Comparison of ENCODE assay signal across 26 cellular contexts in the genomic region with DNA sequence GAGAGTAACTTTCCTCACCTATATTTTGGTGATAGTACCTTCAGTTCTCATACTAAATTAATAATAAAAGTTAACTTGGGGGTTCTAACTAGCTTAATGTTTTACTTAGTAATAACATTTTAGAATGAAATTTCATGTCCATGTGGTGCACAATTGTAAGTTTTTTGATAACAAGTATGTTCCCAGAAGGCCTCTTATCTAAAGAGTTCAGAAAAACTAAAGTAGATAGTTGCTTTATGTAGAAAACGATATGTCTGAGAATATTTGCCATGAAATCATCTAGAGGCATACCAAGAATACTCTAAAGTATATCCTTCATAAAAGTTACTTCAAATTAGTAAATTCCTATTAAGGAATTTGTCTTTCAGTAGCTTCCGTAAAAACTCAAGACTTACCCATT. TPM values are rescaled to one million over a fixed set of nuclear protein-coding genes. Genes with fewer than 3 reads are reported as not detected.
"Had no signal": no experiment of that assay in that cellular context is flagged by ENCODE, and none has a peak within 500 bp of the region (broad histone marks: within the 10 kb centered on the region; RNA-seq: fewer than 3 reads in every experiment).

No MANE protein-coding gene starts in this region.

- ATAC-seq: activated CD8-positive, alpha-beta T cell treated with anti-CD3 and anti-CD28 coated beads, Interleukin-2, amount 10 ng/mL, durations not matched to agents 7 days and 5 days; PC-3; T-cell; WTC11 had no signal

- H3K9me3 Mint-ChIP-seq: activated naive CD4-positive, alpha-beta T cell treated with anti-CD3 and anti-CD28 coated beads, Interleukin-2, amount 50 U/mL, for 24 hours; activated T-cell treated with anti-CD3 and anti-CD28 coated beads, Interleukin-2, amount 50 U/mL, for 24 hours; activated T-helper 1 cell treated with anti-CD3 and anti-CD28 coated beads, Interleukin-12 subunit alpha, Interleukin-12 subunit beta, Interleukin-2, Interleukin-4 antibody, amounts not matched to agents 30 ng/mL and 10 ng/mL and 1 ng/mL, durations not matched to agents 14 hours and 24 hours and 36 hours; T-cell; WTC11 had no signal

- H3K4me1 Mint-ChIP-seq: activated CD8-positive, alpha-beta memory T cell treated with anti-CD3 and anti-CD28 coated beads, Interleukin-2, amount 10 ng/mL, durations not matched to agents 7 days and 5 days had no signal

- H3K27me3 Mint-ChIP-seq: activated CD8-positive, alpha-beta memory T cell treated with anti-CD3 and anti-CD28 coated beads, Interleukin-2, amount 10 ng/mL, durations not matched to agents 7 days and 5 days; activated naive CD4-positive, alpha-beta T cell treated with anti-CD3 and anti-CD28 coated beads, Interleukin-2, amount 50 U/mL, for 24 hours; activated T-cell treated with anti-CD3 and anti-CD28 coated beads, Interleukin-2, amount 50 U/mL, for 24 hours; T-cell had no signal

- FAIRE-seq: bronchial epithelial cell, RCC 7860 had no signal

- H3K27ac Mint-ChIP-seq: activated CD8-positive, alpha-beta memory T cell treated with anti-CD3 and anti-CD28 coated beads, Interleukin-2, amount 10 ng/mL, durations not matched to agents 7 days and 5 days; activated CD8-positive, alpha-beta T cell treated with anti-CD3 and anti-CD28 coated beads, Interleukin-2, amount 10 ng/mL, durations not matched to agents 7 days and 5 days; activated naive CD4-positive, alpha-beta T cell treated with anti-CD3 and anti-CD28 coated beads, Interleukin-2, amount 50 U/mL, for 24 hours; activated T-cell treated with anti-CD3 and anti-CD28 coated beads, Interleukin-2, amount 50 U/mL, for 24 hours; activated T-helper 1 cell treated with anti-CD3 and anti-CD28 coated beads, Interleukin-12 subunit alpha, Interleukin-12 subunit beta, Interleukin-2, Interleukin-4 antibody, amounts not matched to agents 30 ng/mL and 10 ng/mL and 1 ng/mL, durations not matched to agents 14 hours and 24 hours and 36 hours; T-cell; WTC11 had no signal

- DNase-seq: activated CD4-positive, alpha-beta T cell treated with anti-CD3 and anti-CD28 coated beads for 48 hours; activated CD4-positive, alpha-beta T cell treated with anti-CD3 and anti-CD28 coated beads, Interleukin-2, amount 50 U/mL, for 4 hours; activated CD4-positive, CD25-positive, alpha-beta regulatory T cell treated with anti-CD3 and anti-CD28 coated beads, Interleukin-2, amount 50 U/mL, for 72 hours; activated CD8-positive, alpha-beta memory T cell treated with anti-CD3 and anti-CD28 coated beads, Interleukin-2, amount 10 ng/mL, durations not matched to agents 7 days and 5 days; activated CD8-positive, alpha-beta T cell treated with anti-CD3 and anti-CD28 coated beads, Interleukin-2, amount 10 ng/mL, durations not matched to agents 7 days and 5 days; activated effector memory CD4-positive, alpha-beta T cell treated with Interleukin-2 at 50 U/mL for 16 hours; activated naive CD4-positive, alpha-beta T cell; activated T-cell treated with anti-CD3 and anti-CD28 coated beads, Interleukin-2, amount 50 U/mL, for 24 hours; aorta; central memory CD4-positive, alpha-beta T cell; NCI-H146; NCI-H187 treated with DMSO at 0.1 percent for 48 hours; NCI-H2081 treated with DMSO at 0.1 percent for 48 hours; NCI-H446; NCI-H524; PC-3; SHP77 treated with DMSO at 0.1 percent for 48 hours; T-cell; T-helper 2 cell; T1000 had no signal

- H3K36me3 Mint-ChIP-seq: WTC11 had no signal

- H3K4me3 Mint-ChIP-seq: activated CD8-positive, alpha-beta memory T cell treated with anti-CD3 and anti-CD28 coated beads, Interleukin-2, amount 10 ng/mL, durations not matched to agents 7 days and 5 days; activated CD8-positive, alpha-beta T cell treated with anti-CD3 and anti-CD28 coated beads, Interleukin-2, amount 10 ng/mL, durations not matched to agents 7 days and 5 days; activated naive CD4-positive, alpha-beta T cell treated with anti-CD3 and anti-CD28 coated beads, Interleukin-2, amount 50 U/mL, for 24 hours; activated T-cell treated with anti-CD3 and anti-CD28 coated beads, Interleukin-2, amount 50 U/mL, for 24 hours; activated T-helper 1 cell treated with anti-CD3 and anti-CD28 coated beads, Interleukin-12 subunit alpha, Interleukin-12 subunit beta, Interleukin-2, Interleukin-4 antibody, amounts not matched to agents 30 ng/mL and 10 ng/mL and 1 ng/mL, durations not matched to agents 14 hours and 24 hours and 36 hours; T-cell; WTC11 had no signal

RNA-seq across cellular contexts. Expression of a gene that starts 10.2 kb away (rescaled TPM):
- total RNA-seq: activated CD8-positive, alpha-beta T cell treated with anti-CD3 and anti-CD28 coated beads, Interleukin-2, amount 10 ng/mL, durations not matched to agents 7 days and 5 days; activated T-helper 1 cell treated with anti-CD3 and anti-CD28 coated beads, Interleukin-12 subunit alpha, Interleukin-12 subunit beta, Interleukin-2, Interleukin-4 antibody, amounts not matched to agents 30 ng/mL and 10 ng/mL and 1 ng/mL, durations not matched to agents 14 hours and 24 hours and 36 hours; PC-3; SK-MEL-5 had no signal
